In the genomic region with DNA sequence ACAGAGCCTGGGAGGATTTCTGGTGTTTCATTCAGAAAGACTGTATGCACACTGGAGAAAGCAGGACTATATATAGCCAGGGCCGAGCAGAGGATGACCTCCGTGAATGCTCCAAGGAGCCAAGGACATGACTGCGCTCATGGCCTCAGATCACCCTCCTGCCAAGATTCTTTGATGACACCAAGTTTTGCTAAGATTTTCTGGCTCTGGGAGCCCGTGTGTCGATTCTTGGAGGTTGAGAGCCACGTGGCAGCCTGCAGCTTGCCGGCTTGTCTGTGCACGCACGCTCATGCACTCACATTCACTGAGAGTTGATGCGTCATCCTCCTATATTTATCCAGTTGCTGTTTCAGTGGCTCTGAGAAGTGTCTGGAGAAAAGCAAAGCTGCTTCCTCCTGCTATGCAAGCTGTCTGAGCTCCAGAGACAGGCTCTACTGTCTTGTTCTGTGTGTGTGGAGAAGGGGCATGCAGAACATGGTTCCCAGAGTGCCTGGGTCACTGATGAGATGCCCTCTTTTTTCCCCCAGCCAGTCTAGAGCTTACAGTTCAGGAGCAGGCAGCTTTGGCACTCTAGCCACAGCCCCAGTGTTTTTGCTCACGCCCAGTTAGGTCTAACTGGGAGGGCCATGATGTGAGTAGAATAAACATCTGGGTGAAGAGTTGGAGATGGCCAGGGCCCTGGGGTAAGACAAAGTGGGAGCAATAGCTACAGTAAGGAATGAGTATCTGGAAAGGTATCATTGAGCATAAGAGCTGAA, we compare ENCODE assay signal across 8 cellular contexts.
DNase-seq lines count a peak whose midpoint lies in the region; ATAC-seq and TF ChIP-seq lines count a peak whose summit lies in the region.

No MANE protein-coding gene starts in this region.

- H3K4me3 Mint-ChIP-seq in nephron progenitor cell, result no peak overlapping the region

- peaks cover 13% of the 10 kb centered on the region for H3K27me3 Mint-ChIP-seq in nephron progenitor cell (ENCODE audit: low read depth, poor library complexity)

- DNase-seq in RKO (ENCODE audit: low spot score) (peak; percentile 58), fibroblast of mammary gland (ENCODE audit: low read depth) (peak; percentile 96), putamen (ENCODE audit: low spot score) (peak; percentile 79), nephron progenitor cell (no peak), DMS79 (lab: John Stamatoyannopoulos, UW) (no peak), 8988T (no peak), ACHN (no peak)

- TF ChIP-seq CTCF in fibroblast of mammary gland (conservative IDR thresholded peaks at IDR 0.05; ENCODE audit: control insufficient read depth, insufficient read depth, low read depth, low read length), result no peak
- no peak for TF ChIP-seq CTCF in nephron progenitor cell (IDR thresholded peaks at IDR 0.05)

- peaks cover 6% of the 10 kb centered on the region for H3K4me1 Mint-ChIP-seq in nephron progenitor cell

- H3K36me3 Mint-ChIP-seq in nephron progenitor cell (ENCODE audit: low read depth), result no peaks in the 10 kb centered on the region

- ATAC-seq in GM18502 (IDR thresholded peaks at IDR 0.05; ENCODE audit: poor library complexity, unreplicated experiment), result peak; percentile 96

- H3K4me3 ChIP-seq in fibroblast of mammary gland (ENCODE audit: control insufficient read depth, low read depth, low read length), result no peak overlapping the region

- H3K9me3 Mint-ChIP-seq in nephron progenitor cell, result no peaks in the 10 kb centered on the region

- in situ Hi-C loops in ACHN (cut with HindIII; ENCODE audit: low pct_ligation_motif_present, low pct_unique_long_range_greater_than_20kb, low sequenced_read_pairs), result no loop called here

- H3K27ac Mint-ChIP-seq in nephron progenitor cell, result no peak overlapping the region

Comparison
In these comparisons a context has a peak if more than half of its experiments do, and no peak if none do; other contexts are left out.
1. DNase-seq: peak in RKO (single experiment), fibroblast of mammary gland (single experiment) and putamen (single experiment); none in nephron progenitor cell (single experiment), DMS79 (single experiment), 8988T (single experiment) and ACHN (single experiment).